26 cellular contexts compared by ENCODE assay signal in the genomic region with DNA sequence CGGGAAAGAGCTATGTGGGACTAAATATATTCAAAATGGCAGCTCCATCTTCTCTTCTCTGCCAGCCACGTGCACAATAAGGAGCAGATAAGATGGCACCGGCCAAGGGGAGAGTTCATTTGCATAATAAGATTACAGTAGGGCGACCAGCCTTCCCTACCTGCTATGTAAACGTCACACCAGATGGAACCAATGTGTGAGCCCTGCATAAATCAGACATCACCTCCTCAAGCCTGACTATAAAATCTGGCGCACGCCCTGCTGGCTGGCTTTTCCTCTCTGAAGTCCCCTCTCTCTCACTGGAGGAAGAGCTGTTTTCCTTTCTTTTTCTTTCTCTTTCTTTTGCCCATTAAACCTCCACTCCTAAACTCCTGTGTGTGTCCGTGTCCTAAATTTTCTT.
"Had no signal": no experiment of that assay in that cellular context is flagged by ENCODE, and none has a peak within 500 bp of the region (broad histone marks: within the 10 kb centered on the region; RNA-seq: fewer than 3 reads in every experiment).

No MANE protein-coding gene starts in this region.

- H3K9me3 ChIP-seq: mucosa of descending colon, ovary, right lobe of liver, suprapubic skin, vagina had no signal

- H3K4me1 Mint-ChIP-seq: activated B cell treated with CpG ODN at 0.5 μM for 24 hours; activated naive CD8-positive, alpha-beta T cell treated with anti-CD3 and anti-CD28 coated beads, Interleukin-2, amount 10 ng/mL, durations not matched to agents 7 days and 5 days; immature natural killer cell; naive B cell; stimulated activated naive CD8-positive, alpha-beta T cell treated with anti-CD3 and anti-CD28 coated beads, Interleukin-15, amount 100 ng/mL, for 72 hours had no signal

- H3K36me3 Mint-ChIP-seq: activated CD4-positive, alpha-beta memory T cell treated with anti-CD3 and anti-CD28 coated beads for 36 hours; activated naive CD8-positive, alpha-beta T cell treated with anti-CD3 and anti-CD28 coated beads, Interleukin-2, amount 10 ng/mL, durations not matched to agents 7 days and 5 days; immature natural killer cell; naive B cell had no signal

- DNase-seq: activated B cell treated with CpG ODN at 0.5 μM for 24 hours; activated CD4-positive, alpha-beta memory T cell treated with anti-CD3 and anti-CD28 coated beads for 36 hours; activated CD4-positive, alpha-beta T cell treated with anti-CD3 and anti-CD28 coated beads for 4 hours; activated naive CD4-positive, alpha-beta T cell treated with Interleukin-2 at 50 U/mL for 16 hours; activated naive CD8-positive, alpha-beta T cell treated with anti-CD3 and anti-CD28 coated beads, Interleukin-2, amount 10 ng/mL, durations not matched to agents 7 days and 5 days; activated T-cell treated with anti-CD3 and anti-CD28 coated beads for 4 hours; amygdala; effector CD8-positive, alpha-beta T cell; esophagus squamous epithelium; heart right ventricle; immature natural killer cell; left ventricle myocardium superior; mucosa of descending colon; naive B cell; ovary; right lobe of liver; small intestine; stimulated activated CD4-positive, alpha-beta T cell treated with anti-CD3 and anti-CD28 coated beads, Interleukin-15, amount 100 ng/mL, for 24 hours; stimulated activated CD4-positive, alpha-beta T cell treated with anti-CD3 and anti-CD28 coated beads, Interleukin-2, amount 100 ng/mL, for 48 hours; stimulated activated naive CD8-positive, alpha-beta T cell treated with anti-CD3 and anti-CD28 coated beads, Interleukin-15, amount 100 ng/mL, for 72 hours; transverse colon had no signal

- H3K4me3 Mint-ChIP-seq: activated B cell treated with CpG ODN at 0.5 μM for 24 hours; activated CD4-positive, alpha-beta memory T cell treated with anti-CD3 and anti-CD28 coated beads for 36 hours; activated naive CD8-positive, alpha-beta T cell treated with anti-CD3 and anti-CD28 coated beads, Interleukin-2, amount 10 ng/mL, durations not matched to agents 7 days and 5 days; dendritic cell treated with granulocyte-macrophage colony-stimulating factor and Interleukin-4, amounts not matched to agents 40 ng/mL and 50 ng/mL, for 4 days; immature natural killer cell; naive B cell; stimulated activated naive CD8-positive, alpha-beta T cell treated with anti-CD3 and anti-CD28 coated beads, Interleukin-15, amount 100 ng/mL, for 72 hours had no signal

- H3K27me3 ChIP-seq: cardiac muscle cell, esophagus squamous epithelium, heart right ventricle, ovary, right lobe of liver, suprapubic skin, transverse colon, vagina had no signal

- H3K36me3 ChIP-seq: cardiac muscle cell, esophagus squamous epithelium, heart right ventricle, ovary, right lobe of liver, suprapubic skin, transverse colon, vagina had no signal

- H3K27me3 Mint-ChIP-seq: activated B cell treated with CpG ODN at 0.5 μM for 24 hours; activated CD4-positive, alpha-beta memory T cell treated with anti-CD3 and anti-CD28 coated beads for 36 hours; activated naive CD8-positive, alpha-beta T cell treated with anti-CD3 and anti-CD28 coated beads, Interleukin-2, amount 10 ng/mL, durations not matched to agents 7 days and 5 days; dendritic cell treated with granulocyte-macrophage colony-stimulating factor and Interleukin-4, amounts not matched to agents 40 ng/mL and 50 ng/mL, for 4 days; naive B cell; stimulated activated naive CD8-positive, alpha-beta T cell treated with anti-CD3 and anti-CD28 coated beads, Interleukin-15, amount 100 ng/mL, for 72 hours had no signal

- H3K27ac ChIP-seq: cardiac muscle cell, esophagus squamous epithelium, heart right ventricle, ovary, right lobe of liver, suprapubic skin, transverse colon, vagina had no signal

- ATAC-seq: heart right ventricle; left ventricle myocardium superior; mucosa of descending colon; right lobe of liver; stimulated activated naive CD8-positive, alpha-beta T cell treated with anti-CD3 and anti-CD28 coated beads, Interleukin-15, amount 100 ng/mL, for 72 hours had no signal

- H3K27ac Mint-ChIP-seq: activated B cell treated with CpG ODN at 0.5 μM for 24 hours; activated CD4-positive, alpha-beta memory T cell treated with anti-CD3 and anti-CD28 coated beads for 36 hours; activated naive CD8-positive, alpha-beta T cell treated with anti-CD3 and anti-CD28 coated beads, Interleukin-2, amount 10 ng/mL, durations not matched to agents 7 days and 5 days; activated T-helper 2 cell treated with anti-CD3 and anti-CD28 coated beads, Interferon-gamma antibody, Interleukin-2, Interleukin-4, amounts not matched to agents 10 μg/mL and 5 μg/mL and 100 μg/mL, durations not matched to agents 14 hours and 24 hours and 36 hours; dendritic cell treated with granulocyte-macrophage colony-stimulating factor and Interleukin-4, amounts not matched to agents 40 ng/mL and 50 ng/mL, for 4 days; immature natural killer cell; stimulated activated naive CD8-positive, alpha-beta T cell treated with anti-CD3 and anti-CD28 coated beads, Interleukin-15, amount 100 ng/mL, for 72 hours had no signal

- H3K4me1 ChIP-seq: esophagus squamous epithelium, right lobe of liver, suprapubic skin, vagina had no signal

- H3K4me3 ChIP-seq: cardiac muscle cell, esophagus squamous epithelium, heart right ventricle, mucosa of descending colon, ovary, right lobe of liver, suprapubic skin, transverse colon, vagina had no signal
